ENCODE assay signal across 8 cellular contexts in the genomic region with DNA sequence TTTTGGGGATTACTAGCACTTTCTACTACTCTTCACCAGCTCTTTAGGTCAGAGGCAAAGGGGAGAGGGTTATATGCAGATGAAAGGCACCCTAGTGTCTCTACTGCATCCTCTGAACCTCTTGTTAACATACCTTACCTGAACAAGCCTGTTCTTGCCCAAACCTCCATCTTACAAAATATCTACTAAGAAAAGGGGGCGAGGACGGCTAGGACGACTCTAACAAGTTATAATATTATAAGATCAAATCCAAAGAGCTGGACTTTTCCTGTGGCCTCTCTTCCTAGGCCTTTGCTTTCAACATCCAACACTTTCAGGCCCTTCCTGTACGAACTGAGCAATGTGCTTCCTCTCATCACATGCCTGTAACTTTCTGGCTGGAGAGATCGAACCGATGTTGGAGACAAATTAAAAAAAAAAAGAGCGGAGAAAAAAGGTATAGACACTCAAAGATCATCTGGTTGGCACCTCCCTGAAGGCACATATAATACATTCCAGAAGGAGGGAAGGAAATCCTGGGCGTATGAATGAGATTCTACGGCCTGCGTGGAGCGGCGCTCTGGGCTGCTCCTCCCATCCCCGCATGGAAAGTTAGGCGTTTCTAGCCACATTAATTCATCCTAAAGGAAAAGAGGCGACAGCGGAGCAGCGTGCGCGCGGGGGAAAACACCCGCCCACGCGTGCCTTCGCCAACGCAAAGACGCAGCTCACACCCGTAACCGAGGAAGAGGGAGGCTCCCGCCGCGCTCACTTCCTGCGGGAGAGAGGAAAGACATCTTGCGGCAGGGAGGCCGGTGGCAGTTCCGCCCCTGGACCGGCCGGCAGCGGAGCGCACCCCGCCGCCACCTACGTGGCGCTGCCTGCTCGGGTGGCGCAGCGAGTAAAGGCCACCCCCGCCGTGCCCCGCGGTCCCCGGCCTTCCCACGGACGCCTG. TPM values are rescaled to one million over a fixed set of nuclear protein-coding genes. Genes with fewer than 3 reads are reported as not detected.
A peak's percentile ranks its signal among the peaks of the same experiment; 100 is the strongest.
DNase-seq lines count a peak whose midpoint lies in the region; ATAC-seq and TF ChIP-seq lines count a peak whose summit lies in the region.

No MANE protein-coding gene starts in this region.

- H3K27ac ChIP-seq in SK-N-MC, result no peak overlapping the region
- peak overlapping the region; percentile 11 for H3K27ac ChIP-seq in brain microvascular endothelial cell
- peak overlapping the region; percentile 72 to 85 for H3K27ac ChIP-seq in aorta (ENCODE audit: low read depth in 1 of 2, low read length in 2 of 2)

- ATAC-seq in aorta (ENCODE audit: low FRiP score), result peak; percentile 85
- ATAC-seq in HG02981 (IDR thresholded peaks at IDR 0.05; ENCODE audit: unreplicated experiment), result no peak

- intact Hi-C loops in posterior cingulate gyrus (cut with DNase I) (no loop called here), aorta (cut with DNase I) (loop anchor here in 1 of 2 donors (5.0 kb wide), 1 partner anchor 849 kb away; no protein-coding TSS in a partner anchor)

- H3K27me3 ChIP-seq in brain microvascular endothelial cell (replicated peaks) (no peaks in the 10 kb centered on the region), aorta (ENCODE audit: control insufficient read depth in 1 of 2, insufficient read depth in 2 of 2, low read length in 1 of 2) (no peaks in the 10 kb centered on the region)

- H3K9ac ChIP-seq in SK-N-MC (ENCODE audit: insufficient read length), result peak overlapping the region; percentile 69

- in situ Hi-C loops in brain microvascular endothelial cell (cut with HindIII; ENCODE audit: low pct_ligation_motif_present, low sequenced_read_pairs), result no loop called here

- peak in 2 of 3 experiments; percentile 21 to 30 for DNase-seq in activated CD8-positive, alpha-beta memory T cell treated with anti-CD3 and anti-CD28 coated beads for 48 hours (ENCODE audit: low read depth in 2 of 3, low spot score in 2 of 3)
- DNase-seq in activated CD8-positive, alpha-beta memory T cell treated with anti-CD3 and anti-CD28 coated beads for 24 hours, result no peak
- DNase-seq in SK-N-MC (ENCODE audit: low read depth, low spot score) (no peak), brain microvascular endothelial cell (peak; percentile 27), hippocampal formation (lab: John Stamatoyannopoulos, UW) (peak; percentile 22 to 37), posterior cingulate gyrus (peak; percentile 35 to 95 (median 65)), aorta (peak; percentile 78 to 93)

- H3K9me3 ChIP-seq in SK-N-MC (ENCODE audit: low read depth, low read length) (no peaks in the 10 kb centered on the region), aorta (ENCODE audit: control insufficient read depth, low read length) (no peaks in the 10 kb centered on the region)

- H3K36me3 ChIP-seq in SK-N-MC (ENCODE audit: insufficient read depth, low read length) (no peaks in the 10 kb centered on the region), brain microvascular endothelial cell (replicated peaks) (no peaks in the 10 kb centered on the region), aorta (ENCODE audit: control insufficient read depth in 1 of 2, insufficient read depth in 2 of 2, low read length in 1 of 2) (no peaks in the 10 kb centered on the region)

- no peak for TF ChIP-seq CTCF in brain microvascular endothelial cell (IDR thresholded peaks at IDR 0.05; ENCODE audit: low read depth, low read length, missing control alignments)

- H3K4me1 ChIP-seq in aorta (ENCODE audit: control insufficient read depth in 1 of 2, insufficient read depth in 2 of 2, low read length in 2 of 2), result peaks cover 0 to 2% of the 10 kb centered on the region in 2 donors

- H3K4me3 ChIP-seq in SK-N-MC (peak overlapping the region; percentile 87), brain microvascular endothelial cell (ENCODE audit: low read depth, low read length) (peak overlapping the region; percentile 72), aorta (ENCODE audit: low read length in 2 of 2) (peak overlapping the region; percentile 61 to 95)

- WGBS in aorta, 2 donors, result 2% methylated on average over 42 to 53 of the region's 53 CpGs

RNA-seq across cellular contexts. Expression of gene PRDM5, which starts 0.8 kb away (rescaled TPM):
- 10 to 100 TPM; 14.0 to 26.0 TPM for total RNA-seq in aorta
- 1 to 10 TPM; 4.4 to 4.6 TPM for polyA plus RNA-seq in aorta

Comparison
In these comparisons a context has a peak if more than half of its experiments do, and no peak if none do; other contexts are left out.
1. DNase-seq: peak in activated CD8-positive, alpha-beta memory T cell treated with anti-CD3 and anti-CD28 coated beads for 48 hours (2 of 3), brain microvascular endothelial cell (single experiment), hippocampal formation (2 of 2), posterior cingulate gyrus (10 of 10) and aorta (2 of 2); none in activated CD8-positive, alpha-beta memory T cell treated with anti-CD3 and anti-CD28 coated beads for 24 hours (single experiment) and SK-N-MC (single experiment).
2. Peak in every context shown above with its lines, with median percentiles within 50 percentile points of each other: H3K4me3 ChIP-seq.